1 cellular context compared by ENCODE assay signal in genomic region chr2:104849618-104850097, GRCh38.
TF ChIP-seq lines count a peak whose summit lies in the region.

No MANE protein-coding gene starts in this region.

TF ChIP-seq in WTC11, 78 proteins besides CTCF, POLR2A, EP300 and RAD21 (continued from another document):
- TF ChIP-seq ZNF425 (CRISPR knock-in tag; conservative IDR thresholded peaks at IDR 0.05) (no peak), IRF1 (CRISPR knock-in tag; IDR thresholded peaks at IDR 0.05) (no peak), TEAD4 (CRISPR knock-in tag; IDR thresholded peaks at IDR 0.05) (no peak)
